ENCODE assay signal across 11 cellular contexts in the genomic region with DNA sequence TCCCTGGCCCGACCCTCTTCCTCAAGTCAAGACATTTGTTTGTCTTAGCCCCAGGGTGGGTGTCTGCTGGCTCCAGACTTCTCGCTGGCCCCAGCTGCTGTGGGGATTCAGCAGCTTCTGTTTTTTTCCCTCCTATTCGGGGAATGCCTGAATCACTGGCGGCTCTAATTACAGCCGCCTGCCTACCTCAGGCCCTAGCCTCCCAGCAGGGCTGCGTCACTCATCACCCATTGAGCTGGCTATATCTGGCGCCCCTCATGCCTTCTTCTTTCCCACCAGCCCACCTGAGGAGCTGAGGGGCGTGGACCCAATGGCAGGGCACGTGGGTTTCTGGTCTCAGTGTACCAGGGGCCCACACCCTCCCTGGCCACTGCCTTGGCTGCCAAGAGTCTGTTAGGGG. TPM values are rescaled to one million over a fixed set of nuclear protein-coding genes. Genes with fewer than 3 reads are reported as not detected.
DNase-seq lines count a peak whose midpoint lies in the region; ATAC-seq and TF ChIP-seq lines count a peak whose summit lies in the region.
"Had no signal": no experiment of that assay in that cellular context is flagged by ENCODE, and none has a peak within 500 bp of the region (broad histone marks: within the 10 kb centered on the region; RNA-seq: fewer than 3 reads in every experiment).

No MANE protein-coding gene starts in this region.

- POLR2A ChIA-PET in PC-3 (lab: Charles Lee; ENCODE audit: unreplicated experiment) = interaction anchor here (0.5 to 0.6 kb wide), 2 partner anchors 15 to 28 kb away, joined by 4 to 5 read pairs; no protein-coding TSS in a partner anchor

- no peaks in the 10 kb centered on the region for H4K20me1 ChIP-seq in PC-3 (ENCODE audit: low read length)

- no peak overlapping the region for H3K27ac ChIP-seq in PC-3 (ENCODE audit: low read length)

- H3K79me2 ChIP-seq in PC-3 (ENCODE audit: low read length) = peaks cover 34% of the 10 kb centered on the region

- DNase-seq in COR-L47 (lab: John Stamatoyannopoulos, UW) (peak; percentile 83), NCI-H1092 (lab: John Stamatoyannopoulos, UW) (peak; percentile 33), islet precursor cell (peak; percentile 95), PC-3 (no peak)
- DNase-seq in effector CD8-positive, alpha-beta T cell (lab: John Stamatoyannopoulos, UW) = no peak
- DNase-seq: activated CD8-positive, alpha-beta T cell treated with anti-CD3 and anti-CD28 coated beads for 36 hours had no signal

- H3K27me3 ChIP-seq in PC-3 (ENCODE audit: low read length) = no peaks in the 10 kb centered on the region

- H3F3A ChIP-seq in PC-3 (ENCODE audit: low read length, unreplicated experiment) = no peaks in the 10 kb centered on the region

- CTCF ChIA-PET in PC-3 (lab: Charles Lee) = no interaction called here

- intact Hi-C loops in PC-3 (cut with micrococcal nuclease) = no loop called here

- H3K9me3 ChIP-seq in PC-3 (ENCODE audit: low read length) = no peaks in the 10 kb centered on the region

- ATAC-seq in SK-N-SH treated with all-trans-retinoic acid at 6 μM for 48 hours (peak; percentile 82), GM18873 (IDR thresholded peaks at IDR 0.05; ENCODE audit: low FRiP score, unreplicated experiment) (no peak), PC-3 (no peak), GM21717 (IDR thresholded peaks at IDR 0.05; ENCODE audit: unreplicated experiment) (no peak)
- ATAC-seq: activated CD8-positive, alpha-beta T cell treated with anti-CD3 and anti-CD28 coated beads for 36 hours; right cardiac atrium; stimulated activated effector memory CD8-positive, alpha-beta T cell treated with anti-CD3 and anti-CD28 coated beads, Interleukin-12 subunit alpha, Interleukin-12 subunit beta, amount 100 ng/mL, for 72 hours had no signal

- no peak overlapping the region for H3K4me2 ChIP-seq in PC-3 (ENCODE audit: low read length)

- H3K36me3 ChIP-seq in PC-3 (ENCODE audit: low read depth, low read length) = peaks cover 61% of the 10 kb centered on the region

- H3K4me1 ChIP-seq in PC-3 (ENCODE audit: insufficient read depth, low read length) = peaks cover 44% of the 10 kb centered on the region

- H3K4me3 ChIP-seq in PC-3 (ENCODE audit: low read length) = no peak overlapping the region

- TF ChIP-seq CTCF in PC-3 (conservative IDR thresholded peaks at IDR 0.05; ENCODE audit: low read depth, low read length) = no peak

- no peak overlapping the region for H3K9ac ChIP-seq in PC-3 (ENCODE audit: low read length)

- BruUV-seq in PC-3 (replicated peaks; lab: Mats Ljungman, UMichigan) = no TSS peak

- H3K9me2 ChIP-seq in PC-3 (replicated peaks; ENCODE audit: low read length) = no peaks in the 10 kb centered on the region

- no peak overlapping the region for H2AFZ ChIP-seq in PC-3 (ENCODE audit: low read length)

TF ChIP-seq in SK-N-SH treated with all-trans-retinoic acid at 6 μM for 48 hours, 23 proteins besides CTCF, POLR2A, EP300 and RAD21:
- TF ChIP-seq ISL1 (CRISPR knock-in tag; IDR thresholded peaks at IDR 0.05) (0 out of 2 replicates have a peak, but pooled peaks have one; percentile 26), ZC3H10 (CRISPR knock-in tag; IDR thresholded peaks at IDR 0.05) (no peak), TCF4 (CRISPR knock-in tag; IDR thresholded peaks at IDR 0.05; ENCODE audit: borderline replicate concordance) (0 out of 2 replicates have a peak, but pooled peaks have one; percentile 12), ZFP3 (CRISPR knock-in tag; IDR thresholded peaks at IDR 0.05) (peak; percentile 63; the same call in 1 of the 2 replicates), ZNF565 (CRISPR knock-in tag; conservative IDR thresholded peaks at IDR 0.05; ENCODE audit: low read depth) (no peak), TOX (CRISPR knock-in tag; IDR thresholded peaks at IDR 0.05; ENCODE audit: borderline replicate concordance) (no peak)
- TF ChIP-seq, protein P1, sequence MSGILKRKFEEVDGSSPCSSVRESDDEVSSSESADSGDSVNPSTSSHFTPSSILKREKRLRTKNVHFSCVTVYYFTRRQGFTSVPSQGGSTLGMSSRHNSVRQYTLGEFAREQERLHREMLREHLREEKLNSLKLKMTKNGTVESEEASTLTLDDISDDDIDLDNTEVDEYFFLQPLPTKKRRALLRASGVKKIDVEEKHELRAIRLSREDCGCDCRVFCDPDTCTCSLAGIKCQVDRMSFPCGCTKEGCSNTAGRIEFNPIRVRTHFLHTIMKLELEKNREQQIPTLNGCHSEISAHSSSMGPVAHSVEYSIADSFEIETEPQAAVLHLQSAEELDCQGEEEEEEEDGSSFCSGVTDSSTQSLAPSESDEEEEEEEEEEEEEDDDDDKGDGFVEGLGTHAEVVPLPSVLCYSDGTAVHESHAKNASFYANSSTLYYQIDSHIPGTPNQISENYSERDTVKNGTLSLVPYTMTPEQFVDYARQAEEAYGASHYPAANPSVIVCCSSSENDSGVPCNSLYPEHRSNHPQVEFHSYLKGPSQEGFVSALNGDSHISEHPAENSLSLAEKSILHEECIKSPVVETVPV (CRISPR knock-in tag; IDR thresholded peaks at IDR 0.05) = no peak

RNA-seq across cellular contexts. Expression of a gene that starts 10.1 kb away (rescaled TPM):
- total RNA-seq in PC-3 (2014; rRNA removed) = 19.8 and 30.1 TPM in 2 replicates
- total RNA-seq: activated CD8-positive, alpha-beta T cell treated with anti-CD3 and anti-CD28 coated beads for 36 hours had no signal

RNA-seq across cellular contexts. Expression of a gene that starts 51.3 kb away (rescaled TPM):
- total RNA-seq in PC-3 (2014; rRNA removed) = 2,144 and 2,979 TPM in 2 replicates

Comparison
In these comparisons a context has a peak if more than half of its experiments do, and no peak if none do; other contexts are left out.
1. DNase-seq: peak in COR-L47 (single experiment), NCI-H1092 (single experiment) and islet precursor cell (single experiment); none in effector CD8-positive, alpha-beta T cell (single experiment) and PC-3 (single experiment).